Comparison of ENCODE assay signal across 20 cellular contexts in the genomic region with DNA sequence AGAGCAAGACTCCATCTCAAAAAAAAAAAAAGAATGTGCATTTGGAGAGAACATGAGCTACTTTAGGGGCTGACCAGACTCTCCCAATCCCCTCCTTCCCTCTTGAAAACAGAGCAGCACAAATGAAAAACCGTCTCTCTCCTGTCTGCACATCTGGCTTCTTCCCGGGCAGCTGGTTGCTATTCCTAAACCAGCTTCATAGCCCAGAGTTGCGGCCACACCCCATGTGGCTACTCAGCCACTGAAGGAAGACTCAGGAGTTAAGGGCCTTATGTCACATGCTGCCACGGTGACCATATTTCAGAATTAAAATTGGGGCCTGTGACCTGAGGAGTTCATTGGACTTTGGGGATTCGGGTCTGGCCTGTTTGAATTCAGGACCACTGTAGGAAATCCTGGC. TPM values are rescaled to one million over a fixed set of nuclear protein-coding genes. Genes with fewer than 3 reads are reported as not detected.
A peak's percentile ranks its signal among the peaks of the same experiment; 100 is the strongest.
DNase-seq lines count a peak whose midpoint lies in the region; ATAC-seq, FAIRE-seq and TF ChIP-seq lines count a peak whose summit lies in the region.
"Had no signal": no experiment of that assay in that cellular context is flagged by ENCODE, and none has a peak within 500 bp of the region (broad histone marks: within the 10 kb centered on the region; RNA-seq: fewer than 3 reads in every experiment).

No MANE protein-coding gene starts in this region.

- H3K4me1 Mint-ChIP-seq in neural crest cell: peaks cover 31% of the 10 kb centered on the region
- H3K4me1 Mint-ChIP-seq: IgD-negative memory B cell had no signal

- intact Hi-C loops in Panc1 (cut with micrococcal nuclease; ENCODE audit: unreplicated experiment) (no loop called here), psoas muscle (cut with DNase I) (no loop called here)

- H3K27me3 ChIP-seq in Panc1 (ENCODE audit: control insufficient read depth, insufficient read depth, low read length) (no peaks in the 10 kb centered on the region), psoas muscle (ENCODE audit: insufficient read depth in 3 of 3, low read length in 2 of 3) (no peaks in the 10 kb centered on the region)

- H3K36me3 ChIP-seq in Panc1 (ENCODE audit: control insufficient read depth, insufficient read depth, low read length) (no peaks in the 10 kb centered on the region), psoas muscle (ENCODE audit: insufficient read depth in 1 of 2, low read depth in 1 of 2) (no peaks in the 10 kb centered on the region)

- in situ Hi-C loops in Panc1 (cut with HindIII; ENCODE audit: low pct_unique_long_range_greater_than_20kb, low sequenced_read_pairs): no loop called here

- CTCF ChIA-PET in Panc1 (lab: Charles Lee): interaction anchor here (0.9 kb wide), 1 partner anchor 42 kb away, joined by 4 read pairs; no protein-coding TSS in a partner anchor

- peak overlapping the region; percentile 50 for H3K27ac Mint-ChIP-seq in neural crest cell (ENCODE audit: unreplicated experiment)
- H3K27ac Mint-ChIP-seq: CD4-positive, alpha-beta T cell had no signal

- FAIRE-seq in GM19239 (lab: Jason Lieb, UNC): peak; percentile 33
- FAIRE-seq: D721Med, G401.6, GM12892, GM18507, HepG2 had no signal

- H3K36me3 Mint-ChIP-seq in neural crest cell (ENCODE audit: low read depth): no peaks in the 10 kb centered on the region

- H3K4me3 ChIP-seq in Panc1 (ENCODE audit: low read depth in 2 of 2, low read length in 2 of 2): no peak overlapping the region
- no peak overlapping the region for H3K4me3 ChIP-seq in psoas muscle

- POLR2A ChIA-PET in Panc1 (lab: Charles Lee): no interaction called here

- TSS peak; percentile 26 for BruUV-seq in Panc1 (replicated peaks; lab: Mats Ljungman, UMichigan)

- H3K9me3 ChIP-seq in Panc1 (ENCODE audit: control insufficient read depth, insufficient read depth, low read depth, low read length) (no peaks in the 10 kb centered on the region), psoas muscle (no peaks in the 10 kb centered on the region)
- H3K9me3 ChIP-seq: Caco-2 had no signal

- no peaks in the 10 kb centered on the region for H3K9me3 Mint-ChIP-seq in neural crest cell
- H3K9me3 Mint-ChIP-seq: CD4-positive, alpha-beta T cell had no signal

- H3K27ac ChIP-seq in Panc1 (ENCODE audit: low read length): no peak overlapping the region
- H3K27ac ChIP-seq in psoas muscle: no peak overlapping the region
- H3K27ac ChIP-seq: C4-2B had no signal

- no peak for TF ChIP-seq CTCF in Panc1 (IDR thresholded peaks at IDR 0.05)
- no peak for TF ChIP-seq CTCF in neural crest cell (conservative IDR thresholded peaks at IDR 0.05)
- TF ChIP-seq CTCF in psoas muscle (IDR thresholded peaks at IDR 0.05): no peak

- peak; percentile 41 for DNase-seq in AG08395 (ENCODE audit: low spot score)
- no peak for DNase-seq in GM19239 (ENCODE audit: insufficient read length, low spot score)
- no peak for DNase-seq in Panc1 (ENCODE audit: low read depth, low spot score)
- no peak for DNase-seq in neural crest cell (ENCODE audit: low read depth, low spot score)
- no peak for DNase-seq in psoas muscle
- no peak for DNase-seq in NCI-H2171 (lab: John Stamatoyannopoulos, UW)
- DNase-seq in stimulated activated CD4-positive, alpha-beta T cell treated with anti-CD3 and anti-CD28 coated beads, Interleukin-12 subunit alpha, Interleukin-12 subunit beta, amount 100 ng/mL, for 4 hours: no peak
- DNase-seq: 8988T; AML-193; Caco-2; CD4-positive, alpha-beta T cell; GOT3 had no signal

- ATAC-seq in Panc1 (no peak), psoas muscle (no peak)
- ATAC-seq: HCT116, HepG2 had no signal

- no peak overlapping the region for H3K4me3 Mint-ChIP-seq in neural crest cell
- H3K4me3 Mint-ChIP-seq: CD4-positive, alpha-beta T cell; IgD-negative memory B cell had no signal

- H3K27me3 Mint-ChIP-seq in neural crest cell (ENCODE audit: low read depth): no peaks in the 10 kb centered on the region
- H3K27me3 Mint-ChIP-seq: CD4-positive, alpha-beta T cell; IgD-negative memory B cell had no signal

- H3K4me1 ChIP-seq in Panc1 (ENCODE audit: control insufficient read depth, insufficient read depth, low read length) (no peaks in the 10 kb centered on the region), psoas muscle (no peaks in the 10 kb centered on the region)
- H3K4me1 ChIP-seq: Caco-2 had no signal

- WGBS in psoas muscle, 3 donors: 84 to 87% (median 85%) methylated on average over 5 of the region's 5 CpGs

RNA-seq across cellular contexts. Expression of gene KATNIP, which starts 48.3 kb away (rescaled TPM):
- total RNA-seq in Panc1 (2021; ENCODE audit: unreplicated experiment) (36.7 TPM), neural crest cell (24.3 and 27.6 TPM in 2 replicates), psoas muscle (1 to 10 TPM; 4.5 to 8.7 (median 6.4) TPM)
- 28.7 TPM for polyA plus RNA-seq in Panc1 (2012; ENCODE audit: insufficient read length)
- 1 to 10 TPM; 4.7 to 9.6 (median 5.3) TPM for polyA plus RNA-seq in psoas muscle

RNA-seq across cellular contexts. Expression of gene GTF3C1, which starts 48.5 kb away (rescaled TPM):
- 121 TPM for total RNA-seq in Panc1 (2021; ENCODE audit: unreplicated experiment)
- polyA plus RNA-seq in Panc1 (2012; ENCODE audit: insufficient read length): 103 TPM
- total RNA-seq in neural crest cell: 123 and 125 TPM in 2 replicates
- total RNA-seq in psoas muscle: 10 to 100 TPM; 35.2 to 95.5 (median 55.5) TPM
- 10 to 100 TPM; 37.6 to 57.9 (median 47.4) TPM for polyA plus RNA-seq in psoas muscle
